In the genomic region with DNA sequence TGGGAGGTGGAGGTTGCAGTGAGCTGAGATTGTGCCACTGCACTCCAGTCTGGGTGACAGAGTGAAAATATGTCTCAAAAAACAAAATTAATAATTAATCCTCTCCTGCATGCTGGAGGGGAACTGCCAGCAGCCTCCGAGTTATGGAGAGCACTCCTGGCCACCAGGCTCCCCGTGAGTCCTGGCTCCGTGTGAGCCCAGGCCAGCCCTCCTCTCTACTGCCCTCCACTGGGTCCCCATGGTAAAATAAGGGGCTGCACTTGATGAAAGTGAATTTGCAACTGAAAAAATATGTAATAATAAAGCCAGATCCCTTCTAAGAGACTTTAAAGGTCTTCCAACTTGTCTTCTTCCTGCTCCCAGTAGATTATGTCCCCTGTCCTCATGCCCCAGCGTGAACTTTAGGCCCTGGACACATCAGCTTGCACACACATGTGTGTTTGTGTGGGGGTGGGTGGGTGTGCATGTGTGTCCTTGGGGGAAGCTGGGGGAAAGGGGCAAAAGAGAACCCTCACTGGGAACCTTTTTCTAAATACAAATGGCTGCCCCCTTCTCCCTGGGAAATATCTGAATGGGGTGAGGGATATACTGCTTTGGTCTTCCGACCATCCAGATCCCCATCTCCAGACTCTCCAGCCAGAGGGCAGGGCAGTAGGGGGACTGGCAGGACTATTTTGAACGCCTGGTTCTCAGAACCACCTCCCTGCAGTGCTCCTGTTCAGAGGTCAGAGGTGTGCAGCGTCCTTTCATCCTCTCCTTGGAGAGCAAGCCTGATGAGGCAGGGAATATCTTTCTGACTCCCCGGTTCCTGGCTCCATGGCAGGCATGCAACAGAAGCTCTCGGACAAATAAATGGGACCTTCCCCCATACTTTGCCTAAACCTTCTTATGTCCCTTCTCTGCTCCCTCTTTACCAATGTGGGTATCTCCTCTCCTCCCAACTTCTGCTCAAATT, we compare ENCODE assay signal across 8 cellular contexts.
DNase-seq lines count a peak whose midpoint lies in the region; ATAC-seq and TF ChIP-seq lines count a peak whose summit lies in the region.

No MANE protein-coding gene starts in this region.

- H3K27me3 Mint-ChIP-seq in memory B cell: peaks cover 2% of the 10 kb centered on the region

- peak; percentile 77 for ATAC-seq in memory B cell (ENCODE audit: low read depth)
- no peak for ATAC-seq in GM19455 (IDR thresholded peaks at IDR 0.05; ENCODE audit: unreplicated experiment)
- no peak for ATAC-seq in HG03432 (IDR thresholded peaks at IDR 0.05; ENCODE audit: unreplicated experiment)

- H3K4me1 Mint-ChIP-seq in memory B cell: no peaks in the 10 kb centered on the region

- H3K36me3 Mint-ChIP-seq in memory B cell: no peaks in the 10 kb centered on the region

- peak; percentile 50; the same call in 1 of the 2 replicates for TF ChIP-seq RAD21 in Ishikawa (IDR thresholded peaks at IDR 0.05; ENCODE audit: low read depth)

- no peak overlapping the region for H3K4me3 Mint-ChIP-seq in memory B cell

- H3K9me3 Mint-ChIP-seq in memory B cell: no peaks in the 10 kb centered on the region

- no peak overlapping the region for H3K27ac Mint-ChIP-seq in memory B cell

- no peak for TF ChIP-seq EP300 in Ishikawa (IDR thresholded peaks at IDR 0.05; ENCODE audit: borderline replicate concordance)

- DNase-seq in NCI-H1092 treated with DMSO at 0.1 percent for 48 hours (lab: John Stamatoyannopoulos, UW) (peak; percentile 31), NCI-H1092 (lab: John Stamatoyannopoulos, UW) (no peak), astrocyte of the hippocampus (ENCODE audit: low read depth, low spot score) (peak; percentile 52), memory B cell (ENCODE audit: low spot score in 2 of 2) (peak in 1 of 2 donors; percentile 11), OCI-M2 (lab: John Stamatoyannopoulos, UW; ENCODE audit: unreplicated experiment) (no peak)

TF ChIP-seq in Ishikawa, 13 proteins besides CTCF, POLR2A, EP300 and RAD21:
- TF ChIP-seq YY1 (IDR thresholded peaks at IDR 0.05; ENCODE audit: low read depth): no peak
- no peak for TF ChIP-seq EGR1 (IDR thresholded peaks at IDR 0.05)
- TF ChIP-seq, protein P1, sequence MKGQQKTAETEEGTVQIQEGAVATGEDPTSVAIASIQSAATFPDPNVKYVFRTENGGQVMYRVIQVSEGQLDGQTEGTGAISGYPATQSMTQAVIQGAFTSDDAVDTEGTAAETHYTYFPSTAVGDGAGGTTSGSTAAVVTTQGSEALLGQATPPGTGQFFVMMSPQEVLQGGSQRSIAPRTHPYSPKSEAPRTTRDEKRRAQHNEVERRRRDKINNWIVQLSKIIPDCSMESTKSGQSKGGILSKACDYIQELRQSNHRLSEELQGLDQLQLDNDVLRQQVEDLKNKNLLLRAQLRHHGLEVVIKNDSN (IDR thresholded peaks at IDR 0.05): no peak
- no peak for TF ChIP-seq FOXM1 (IDR thresholded peaks at IDR 0.05; ENCODE audit: borderline replicate concordance, low read depth)
- no peak for TF ChIP-seq NFIC (IDR thresholded peaks at IDR 0.05)
- TF ChIP-seq, protein P2, sequence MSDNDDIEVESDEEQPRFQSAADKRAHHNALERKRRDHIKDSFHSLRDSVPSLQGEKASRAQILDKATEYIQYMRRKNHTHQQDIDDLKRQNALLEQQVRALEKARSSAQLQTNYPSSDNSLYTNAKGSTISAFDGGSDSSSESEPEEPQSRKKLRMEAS (IDR thresholded peaks at IDR 0.05): no peak
- TF ChIP-seq CEBPB (IDR thresholded peaks at IDR 0.05): no peak
- TF ChIP-seq TAF1 (IDR thresholded peaks at IDR 0.05; ENCODE audit: low read depth): no peak
- no peak for TF ChIP-seq ZBTB7A (IDR thresholded peaks at IDR 0.05; ENCODE audit: low read depth)

Comparison
In these comparisons a context has a peak if more than half of its experiments do, and no peak if none do; other contexts are left out.
1. DNase-seq: peak in NCI-H1092 treated with DMSO at 0.1 percent for 48 hours (single experiment) and astrocyte of the hippocampus (single experiment); none in NCI-H1092 (single experiment) and OCI-M2 (single experiment).